ENCODE assay signal across 18 cellular contexts in the genomic region with DNA sequence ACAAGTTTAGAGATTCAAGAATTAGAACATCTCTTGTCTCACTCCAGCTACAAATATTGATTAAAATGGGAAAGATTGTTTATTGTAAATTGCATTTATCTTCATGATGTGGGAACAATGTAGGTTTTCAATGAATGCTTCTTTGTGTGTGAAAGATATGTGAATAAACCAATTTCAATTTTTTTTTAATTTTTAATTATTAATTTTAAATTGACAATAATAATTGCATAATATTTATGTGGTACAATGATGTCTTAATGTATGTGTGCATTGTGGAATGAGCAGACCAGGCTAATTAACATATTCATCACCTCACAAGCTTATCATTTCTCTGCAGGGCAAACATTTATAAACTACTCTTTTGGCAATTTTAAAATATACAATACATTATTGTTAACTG.
A peak's percentile ranks its signal among the peaks of the same experiment; 100 is the strongest.
DNase-seq lines count a peak whose midpoint lies in the region; ATAC-seq and TF ChIP-seq lines count a peak whose summit lies in the region.
"Had no signal": no experiment of that assay in that cellular context is flagged by ENCODE, and none has a peak within 500 bp of the region (broad histone marks: within the 10 kb centered on the region; RNA-seq: fewer than 3 reads in every experiment).

No MANE protein-coding gene starts in this region.

- H3K4me3 ChIP-seq in BLaER1 treated with 17β-estradiol and CSF1 and Interleukin-3, amounts not matched to agents 10 nM and 100 nM: no peak overlapping the region
- peak overlapping the region; percentile 30; the same call in 1 of the 2 replicates for H3K4me3 ChIP-seq in iPS-20b (ENCODE audit: low read length)
- H3K4me3 ChIP-seq in smooth muscle cell: no peak overlapping the region
- H3K4me3 ChIP-seq: GM23338 had no signal

- H3F3A ChIP-seq in smooth muscle cell (ENCODE audit: low read depth): peaks cover 6% of the 10 kb centered on the region

- H3K9me3 Mint-ChIP-seq in WTC11: peaks cover 15% of the 10 kb centered on the region

- no peak overlapping the region for H3K4me3 Mint-ChIP-seq in WTC11
- H3K4me3 Mint-ChIP-seq: CD14-positive monocyte; CD4-positive, alpha-beta memory T cell; GM23338 had no signal

- H3K27me3 ChIP-seq in BLaER1 treated with 17β-estradiol and CSF1 and Interleukin-3, amounts not matched to agents 10 nM and 100 nM: no peaks in the 10 kb centered on the region
- H3K27me3 ChIP-seq in iPS-20b (ENCODE audit: insufficient read depth, low read length) (peaks cover 48% of the 10 kb centered on the region), smooth muscle cell (ENCODE audit: low read depth) (no peaks in the 10 kb centered on the region)

- ATAC-seq in WTC11: no peak

- H3K9ac ChIP-seq in BLaER1 treated with 17β-estradiol and CSF1 and Interleukin-3, amounts not matched to agents 10 nM and 100 nM: peak overlapping the region in 1 of 11 experiments; percentile 44; a peak in 2 of 22 replicates
- H3K9ac ChIP-seq in iPS-20b (ENCODE audit: low read depth, low read length) (no peak overlapping the region), smooth muscle cell (ENCODE audit: low read depth) (no peak overlapping the region)

- no peak overlapping the region for H3K27ac Mint-ChIP-seq in WTC11
- H3K27ac Mint-ChIP-seq: CD14-positive monocyte; CD4-positive, alpha-beta memory T cell; GM23338 had no signal

- peaks cover 48% of the 10 kb centered on the region for H3K27me3 Mint-ChIP-seq in WTC11 (ENCODE audit: low read depth)

- 0 out of 2 replicates have a peak, but pooled peaks cover under 1% of the 10 kb centered on the region for H3K36me3 Mint-ChIP-seq in WTC11
- H3K36me3 Mint-ChIP-seq: CD14-positive monocyte; CD4-positive, alpha-beta memory T cell had no signal

- no peaks in the 10 kb centered on the region for H3K36me3 ChIP-seq in BLaER1 treated with 17β-estradiol and CSF1 and Interleukin-3, amounts not matched to agents 10 nM and 100 nM
- no peaks in the 10 kb centered on the region for H3K36me3 ChIP-seq in iPS-20b (ENCODE audit: insufficient read depth, low read depth, low read length)
- H3K36me3 ChIP-seq in smooth muscle cell (ENCODE audit: low read depth): no peaks in the 10 kb centered on the region

- peaks cover 23 to 47% (median 30%) of the 10 kb centered on the region in 11 experiments for H3K9me3 ChIP-seq in BLaER1 treated with 17β-estradiol and CSF1 and Interleukin-3, amounts not matched to agents 10 nM and 100 nM (replicated peaks in 1 of 11)
- H3K9me3 ChIP-seq in iPS-20b (ENCODE audit: insufficient read depth, low read depth, low read length) (0 out of 2 replicates have a peak, but pooled peaks cover 10% of the 10 kb centered on the region), smooth muscle cell (replicated peaks; ENCODE audit: low read depth) (peaks cover 4% of the 10 kb centered on the region)

- DNase-seq in WTC11 (ENCODE audit: low spot score): no peak
- DNase-seq in smooth muscle cell (lab: John Stamatoyannopoulos, UW; ENCODE audit: unreplicated experiment): no peak
- DNase-seq in globus pallidus (ENCODE audit: low spot score): no peak
- no peak for DNase-seq in stimulated activated CD4-positive, alpha-beta T cell treated with anti-CD3 and anti-CD28 coated beads, Interleukin-4, amount 100 ng/mL, for 1 hour
- DNase-seq in AG20443 (ENCODE audit: low spot score): no peak
- DNase-seq: ACHN; AML-193; CD4-positive, alpha-beta memory T cell; DMS153; DMS79; GDM1; HCEC 1CT; IMR-90 had no signal

- CTCF ChIA-PET in WTC11 (lab: Charles Lee): interaction anchor here (1.6 kb wide), 1 partner anchor 71 kb away, joined by 4 read pairs; no protein-coding TSS in a partner anchor

- peaks cover 16% of the 10 kb centered on the region for H3K4me1 Mint-ChIP-seq in WTC11
- H3K4me1 Mint-ChIP-seq: CD4-positive, alpha-beta memory T cell had no signal

- peak overlapping the region in 4 of 11 experiments; percentile 17 to 82 (median 75); a peak in 5 of 22 replicates for H3K27ac ChIP-seq in BLaER1 treated with 17β-estradiol and CSF1 and Interleukin-3, amounts not matched to agents 10 nM and 100 nM
- H3K27ac ChIP-seq in iPS-20b (ENCODE audit: low read length) (no peak overlapping the region), smooth muscle cell (ENCODE audit: low read depth) (peak overlapping the region; percentile 93)
- H3K27ac ChIP-seq: HL-60 had no signal

- peaks cover 17 to 31% (median 20%) of the 10 kb centered on the region in 10 experiments; a peak in 19 of 20 replicates for H3K4me1 ChIP-seq in BLaER1 treated with 17β-estradiol and CSF1 and Interleukin-3, amounts not matched to agents 10 nM and 100 nM
- H3K4me1 ChIP-seq in iPS-20b (ENCODE audit: insufficient read depth, low read length): peaks cover 23% of the 10 kb centered on the region
- H3K4me1 ChIP-seq in smooth muscle cell (ENCODE audit: low read depth): peaks cover 14% of the 10 kb centered on the region

- H3K4me2 ChIP-seq in BLaER1 treated with 17β-estradiol and CSF1 and Interleukin-3, amounts not matched to agents 10 nM and 100 nM: peak overlapping the region in 7 of 11 experiments; percentile 35 to 62 (median 56); a peak in 10 of 22 replicates
- no peak overlapping the region for H3K4me2 ChIP-seq in smooth muscle cell

- no peaks in the 10 kb centered on the region for H4K20me1 ChIP-seq in BLaER1 treated with 17β-estradiol and CSF1 and Interleukin-3, amounts not matched to agents 10 nM and 100 nM
- no peaks in the 10 kb centered on the region for H4K20me1 ChIP-seq in smooth muscle cell (ENCODE audit: low read depth)

- POLR2A ChIA-PET in WTC11 (lab: Charles Lee): no interaction called here

- TF ChIP-seq CTCF in WTC11 (IDR thresholded peaks at IDR 0.05) (no peak), smooth muscle cell (IDR thresholded peaks at IDR 0.05; ENCODE audit: borderline replicate concordance, insufficient read depth, poor library complexity, severe bottlenecking) (no peak)

- H2AFZ ChIP-seq in smooth muscle cell (ENCODE audit: low read depth): no peak overlapping the region
- H2AFZ ChIP-seq: GM23338 had no signal

- no peaks in the 10 kb centered on the region for H3K79me2 ChIP-seq in smooth muscle cell (ENCODE audit: low read depth)

TF ChIP-seq in WTC11, 78 proteins besides CTCF, POLR2A, EP300 and RAD21:
- TF ChIP-seq HMGA2 (CRISPR knock-in tag; IDR thresholded peaks at IDR 0.05) (peak; percentile 91; the same call in 1 of the 2 replicates), NR2C2 (CRISPR knock-in tag; IDR thresholded peaks at IDR 0.05) (no peak), TEAD1 (CRISPR knock-in tag; IDR thresholded peaks at IDR 0.05) (no peak)
- TF ChIP-seq, protein P1, sequence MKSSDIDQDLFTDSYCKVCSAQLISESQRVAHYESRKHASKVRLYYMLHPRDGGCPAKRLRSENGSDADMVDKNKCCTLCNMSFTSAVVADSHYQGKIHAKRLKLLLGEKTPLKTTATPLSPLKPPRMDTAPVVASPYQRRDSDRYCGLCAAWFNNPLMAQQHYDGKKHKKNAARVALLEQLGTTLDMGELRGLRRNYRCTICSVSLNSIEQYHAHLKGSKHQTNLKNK (CRISPR knock-in tag; IDR thresholded peaks at IDR 0.05): no peak
